Comparison of ENCODE assay signal across 10 cellular contexts in the genomic region with DNA sequence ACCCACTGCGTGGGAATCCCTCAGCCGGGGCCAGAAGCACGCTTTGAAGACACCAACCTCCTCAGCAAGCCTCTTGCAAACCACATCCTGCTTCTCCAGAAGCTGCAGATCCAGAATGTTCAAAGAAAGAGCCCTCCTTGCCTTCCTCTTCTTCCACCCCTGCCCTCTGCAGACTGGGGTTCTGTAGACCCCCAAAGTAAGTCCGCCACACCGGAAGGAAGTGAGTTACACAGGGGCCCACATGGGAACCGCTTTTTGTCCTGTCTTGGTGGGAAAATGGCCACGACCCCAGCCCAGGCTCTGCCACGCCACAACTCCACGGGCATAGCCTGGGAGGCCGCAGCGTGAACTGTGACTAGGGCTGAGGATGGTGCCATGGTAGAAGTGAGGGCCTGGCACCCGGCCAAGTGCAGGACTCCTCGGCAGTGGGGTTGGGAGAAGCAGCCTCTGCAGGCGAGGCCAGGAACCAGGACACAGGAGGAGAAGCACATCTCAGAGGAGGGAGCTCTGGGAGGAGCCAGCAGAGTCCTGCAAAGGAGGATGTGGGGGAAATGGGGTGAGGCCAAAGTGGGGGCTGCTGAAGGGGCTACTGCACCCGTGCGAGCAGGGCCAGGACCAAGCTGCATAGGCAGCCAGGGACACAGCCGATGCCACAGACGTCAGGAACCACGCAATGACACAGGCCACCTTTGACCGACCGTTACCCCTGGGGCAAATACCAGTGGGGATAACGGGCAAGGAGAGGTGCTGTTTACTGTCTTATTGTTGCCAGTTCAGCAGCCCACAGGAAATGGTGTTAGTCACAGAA. TPM values are rescaled to one million over a fixed set of nuclear protein-coding genes. Genes with fewer than 3 reads are reported as not detected.
DNase-seq lines count a peak whose midpoint lies in the region; ATAC-seq and TF ChIP-seq lines count a peak whose summit lies in the region.
"Had no signal": no experiment of that assay in that cellular context is flagged by ENCODE, and none has a peak within 500 bp of the region (broad histone marks: within the 10 kb centered on the region; RNA-seq: fewer than 3 reads in every experiment).

No MANE protein-coding gene starts in this region.

- peaks cover 11 to 27% (median 20%) of the 10 kb centered on the region in 3 donors for H3K27me3 Mint-ChIP-seq in immature natural killer cell (ENCODE audit: low read depth in 3 of 3)
- H3K27me3 Mint-ChIP-seq in chondrocyte (ENCODE audit: low read depth) = peaks cover 51% of the 10 kb centered on the region

- H3K4me3 Mint-ChIP-seq in immature natural killer cell = peak overlapping the region; percentile 76 to 90 (median 88)
- no peak overlapping the region for H3K4me3 Mint-ChIP-seq in chondrocyte (ENCODE audit: unreplicated experiment)

- no peak overlapping the region for H3K27ac ChIP-seq in upper lobe of right lung

- H3K9me3 Mint-ChIP-seq in immature natural killer cell = no peaks in the 10 kb centered on the region
- no peaks in the 10 kb centered on the region for H3K9me3 Mint-ChIP-seq in chondrocyte (ENCODE audit: low read depth)

- H3K4me3 ChIP-seq in upper lobe of right lung = no peak overlapping the region

- H3K9me3 ChIP-seq in upper lobe of right lung = no peaks in the 10 kb centered on the region

- ATAC-seq in upper lobe of right lung (no peak), GM19397 (IDR thresholded peaks at IDR 0.05; ENCODE audit: unreplicated experiment) (no peak)
- ATAC-seq: right cardiac atrium had no signal

- intact Hi-C loops in upper lobe of right lung (cut with DNase I) = no loop called here

- no peaks in the 10 kb centered on the region for H3K4me1 ChIP-seq in upper lobe of right lung

- H3K36me3 ChIP-seq in upper lobe of right lung = no peaks in the 10 kb centered on the region

- H3K27me3 ChIP-seq in upper lobe of right lung = no peaks in the 10 kb centered on the region

- peak; percentile 42 for DNase-seq in activated gamma-delta T cell treated with Interleukin-2 at 50 U/mL for 16 hours
- no peak for DNase-seq in activated gamma-delta T cell (lab: John Stamatoyannopoulos, UW)
- DNase-seq in activated CD8-positive, alpha-beta memory T cell treated with anti-CD3 and anti-CD28 coated beads, Interleukin-2, amount 50 U/mL, for 4 hours = peak; percentile 36
- peak; percentile 78 to 84 (median 81) for DNase-seq in immature natural killer cell
- DNase-seq in upper lobe of right lung = peak; percentile 61
- no peak for DNase-seq in 8988T
- no peak for DNase-seq in chondrocyte (ENCODE audit: low spot score)
- DNase-seq: NCI-H2227 treated with DMSO at 0.1 percent for 48 hours had no signal

- TF ChIP-seq CTCF in upper lobe of right lung (IDR thresholded peaks at IDR 0.05) = no peak
- TF ChIP-seq CTCF in chondrocyte (IDR thresholded peaks at IDR 0.05) = no peak

- no peaks in the 10 kb centered on the region for H3K36me3 Mint-ChIP-seq in immature natural killer cell
- peaks cover 3% of the 10 kb centered on the region for H3K36me3 Mint-ChIP-seq in chondrocyte (ENCODE audit: low read depth)

- peak overlapping the region; percentile 69 to 97 (median 92) for H3K27ac Mint-ChIP-seq in immature natural killer cell
- no peak overlapping the region for H3K27ac Mint-ChIP-seq in chondrocyte (ENCODE audit: unreplicated experiment)

- H3K4me1 Mint-ChIP-seq in immature natural killer cell (peaks cover 47 to 57% of the 10 kb centered on the region in 2 donors), chondrocyte (ENCODE audit: low read depth) (no peaks in the 10 kb centered on the region)

RNA-seq across cellular contexts. Expression of a gene that starts 30.9 kb away (rescaled TPM):
- 1 to 10 TPM in 1 of 3 donors, under 1 TPM in 2; 0.40 to 2.3 (median 0.61) TPM for polyA plus RNA-seq in immature natural killer cell
- total RNA-seq in upper lobe of right lung = 15.3 TPM
- total RNA-seq in chondrocyte = 0.60 to 1.2 TPM (median 1.1 TPM) in 3 replicates

Comparison
In these comparisons a context has a peak if more than half of its experiments do, and no peak if none do; other contexts are left out.
1. DNase-seq: peak in activated gamma-delta T cell treated with Interleukin-2 at 50 U/mL for 16 hours (single experiment), activated CD8-positive, alpha-beta memory T cell treated with anti-CD3 and anti-CD28 coated beads, Interleukin-2, amount 50 U/mL, for 4 hours (single experiment), immature natural killer cell (3 of 3) and upper lobe of right lung (single experiment); none in activated gamma-delta T cell (single experiment), 8988T (single experiment) and chondrocyte (single experiment).